In genomic region chr19:810077-810855, GRCh38 we compare ENCODE assay signal across 2 cellular contexts.
TF ChIP-seq lines count a peak whose summit lies in the region.

No MANE protein-coding gene starts in this region.

TF ChIP-seq in HCT116, 20 proteins besides CTCF, POLR2A, EP300 and RAD21:
- TF ChIP-seq CBX3 (IDR thresholded peaks at IDR 0.05; ENCODE audit: low read depth) (no peak), MAX (IDR thresholded peaks at IDR 0.05) (no peak), ELF1 (IDR thresholded peaks at IDR 0.05; ENCODE audit: borderline replicate concordance, low read depth) (no peak), EZH2phosphoT487 (IDR thresholded peaks at IDR 0.05; ENCODE audit: borderline replicate concordance) (no peak)

TF ChIP-seq in K562, 482 proteins besides CTCF, POLR2A, EP300 and RAD21:
- TF ChIP-seq ADNP (tag; IDR thresholded peaks at IDR 0.05) (0 out of 2 replicates have a peak, but pooled peaks have one; percentile 16), ZBTB33 (CRISPR knock-in tag; IDR thresholded peaks at IDR 0.05) (peak; percentile 93), ZNF354B (CRISPR knock-in tag; IDR thresholded peaks at IDR 0.05) (no peak), NFIC (IDR thresholded peaks at IDR 0.05) (peak; percentile 15; the same call in 1 of the 2 replicates), RBFOX2 (IDR thresholded peaks at IDR 0.05; ENCODE audit: low read depth, low read length) (peak; percentile 56), ZFP36 (IDR thresholded peaks at IDR 0.05; ENCODE audit: low read depth, low read length, partially characterized antibody) (peak; percentile 10), HMG20A (CRISPR knock-in tag; conservative IDR thresholded peaks at IDR 0.05) (no peak), CCNT2 (IDR thresholded peaks at IDR 0.05; ENCODE audit: borderline replicate concordance, extremely low read depth, insufficient read length, low read depth, low read length) (peak; percentile 5), POLR2G (IDR thresholded peaks at IDR 0.05; ENCODE audit: low read depth, low read length) (peak; percentile 48), SUPT5H (IDR thresholded peaks at IDR 0.05) (peak; percentile 50; the same call in 1 of the 2 replicates), ZNF239 (CRISPR knock-in tag; IDR thresholded peaks at IDR 0.05) (no peak)
